In genomic region chr16:85354623-85355514, GRCh38 we compare ENCODE assay signal across 11 cellular contexts.
A peak's percentile ranks its signal among the peaks of the same experiment; 100 is the strongest.
DNase-seq lines count a peak whose midpoint lies in the region; ATAC-seq lines count a peak whose summit lies in the region.
"Had no signal": no experiment of that assay in that cellular context is flagged by ENCODE, and none has a peak within 500 bp of the region (broad histone marks: within the 10 kb centered on the region; RNA-seq: fewer than 3 reads in every experiment).

No MANE protein-coding gene starts in this region.

- no peak overlapping the region for H3K27ac Mint-ChIP-seq in stimulated activated memory B cell treated with anti-CD40 and anti-IgM and Interleukin-4, amounts not matched to agents 10 μg/mL and 1 μg/mL and 100 μg/mL, for 72 hours
- H3K27ac Mint-ChIP-seq: activated naive CD4-positive, alpha-beta T cell treated with anti-CD3 and anti-CD28 coated beads, Interleukin-2, amount 50 U/mL, for 24 hours had no signal

- no peaks in the 10 kb centered on the region for H3K4me1 Mint-ChIP-seq in stimulated activated memory B cell treated with anti-CD40 and anti-IgM and Interleukin-4, amounts not matched to agents 10 μg/mL and 1 μg/mL and 100 μg/mL, for 72 hours
- H3K4me1 Mint-ChIP-seq: activated naive CD4-positive, alpha-beta T cell treated with anti-CD3 and anti-CD28 coated beads, Interleukin-2, amount 50 U/mL, for 24 hours had no signal

- H3K4me3 Mint-ChIP-seq in stimulated activated memory B cell treated with anti-CD40 and anti-IgM and Interleukin-4, amounts not matched to agents 10 μg/mL and 1 μg/mL and 100 μg/mL, for 72 hours, result no peak overlapping the region
- H3K4me3 Mint-ChIP-seq: activated naive CD4-positive, alpha-beta T cell treated with anti-CD3 and anti-CD28 coated beads, Interleukin-2, amount 50 U/mL, for 24 hours had no signal

- peaks cover 22% of the 10 kb centered on the region for H3K27me3 Mint-ChIP-seq in stimulated activated memory B cell treated with anti-CD40 and anti-IgM and Interleukin-4, amounts not matched to agents 10 μg/mL and 1 μg/mL and 100 μg/mL, for 72 hours
- H3K27me3 Mint-ChIP-seq: activated naive CD4-positive, alpha-beta T cell treated with anti-CD3 and anti-CD28 coated beads, Interleukin-2, amount 50 U/mL, for 24 hours had no signal

- H3K36me3 Mint-ChIP-seq in stimulated activated memory B cell treated with anti-CD40 and anti-IgM and Interleukin-4, amounts not matched to agents 10 μg/mL and 1 μg/mL and 100 μg/mL, for 72 hours, result no peaks in the 10 kb centered on the region
- H3K36me3 Mint-ChIP-seq: activated naive CD4-positive, alpha-beta T cell treated with anti-CD3 and anti-CD28 coated beads, Interleukin-2, amount 50 U/mL, for 24 hours had no signal

- ATAC-seq in stimulated activated memory B cell treated with anti-CD40 and anti-IgM and Interleukin-4, amounts not matched to agents 10 μg/mL and 1 μg/mL and 100 μg/mL, for 72 hours, result peak; percentile 24
- ATAC-seq in HG03378 (IDR thresholded peaks at IDR 0.05; ENCODE audit: unreplicated experiment) (no peak), HG03439 (IDR thresholded peaks at IDR 0.05; ENCODE audit: unreplicated experiment) (no peak), GM21447 (IDR thresholded peaks at IDR 0.05; ENCODE audit: unreplicated experiment) (no peak)

- peaks cover 7% of the 10 kb centered on the region for H3K9me3 Mint-ChIP-seq in stimulated activated memory B cell treated with anti-CD40 and anti-IgM and Interleukin-4, amounts not matched to agents 10 μg/mL and 1 μg/mL and 100 μg/mL, for 72 hours
- H3K9me3 Mint-ChIP-seq: activated naive CD4-positive, alpha-beta T cell treated with anti-CD3 and anti-CD28 coated beads, Interleukin-2, amount 50 U/mL, for 24 hours had no signal

- DNase-seq in HCEC 1CT (peak; percentile 74), SW480 (ENCODE audit: low spot score) (peak; percentile 80), fibroblast of the conjunctiva (ENCODE audit: low read depth) (peak; percentile 34), NOMO-1 (lab: John Stamatoyannopoulos, UW; ENCODE audit: unreplicated experiment in 2 of 2) (no peak)
- DNase-seq: KG1; stimulated activated CD4-positive, alpha-beta T cell treated with anti-CD3 and anti-CD28 coated beads, Interleukin-15, amount 100 ng/mL, for 24 hours had no signal

Comparison
In these comparisons a context has a peak if more than half of its experiments do, and no peak if none do; other contexts are left out.
1. DNase-seq: peak in HCEC 1CT (single experiment), SW480 (single experiment) and fibroblast of the conjunctiva (single experiment); none in NOMO-1 (0 of 2).